Comparison of ENCODE assay signal across 1 cellular context in the genomic region with DNA sequence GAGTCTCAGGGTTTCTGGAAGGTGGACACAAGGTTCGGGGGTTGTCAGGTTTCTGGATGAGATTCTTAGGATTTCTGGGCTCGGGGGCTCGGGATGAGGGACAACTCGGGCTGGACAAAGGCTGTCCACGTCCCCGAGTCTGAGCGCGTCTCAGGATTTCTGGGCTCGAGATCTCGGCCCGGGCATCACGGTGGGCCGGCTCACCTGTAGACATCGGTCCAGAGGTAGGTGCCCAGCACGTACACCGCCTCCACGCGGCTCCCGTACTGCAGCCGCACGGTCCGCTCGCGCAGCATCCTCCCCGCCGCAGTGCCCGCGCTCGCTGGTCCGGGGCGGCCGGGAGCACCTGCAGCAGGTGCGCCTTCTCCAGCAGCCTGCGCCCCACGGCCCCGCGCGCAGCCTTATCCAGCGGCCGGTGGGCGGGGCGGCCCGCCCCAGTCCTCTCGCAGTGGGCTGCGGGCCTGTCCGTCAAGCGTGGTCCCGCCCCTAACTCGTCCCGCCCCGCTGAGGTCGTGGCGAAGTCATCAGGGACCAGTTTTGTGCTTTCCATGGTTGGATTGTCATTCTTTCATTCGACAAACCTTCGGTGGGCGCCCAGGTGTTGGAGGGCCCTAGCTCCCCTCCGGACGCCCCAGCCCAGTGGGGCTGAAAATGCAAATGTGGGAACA.
TF ChIP-seq lines count a peak whose summit lies in the region.

A gene (minus strand): TSS at position 376 of the 668 bp plus-strand sequence. CDS start 80 bp downstream, at position 296.

TF ChIP-seq in H1, 55 proteins besides CTCF, POLR2A, EP300 and RAD21:
- TF ChIP-seq BRCA1 (IDR thresholded peaks at IDR 0.05; ENCODE audit: low read depth, low read length) = no peak
- TF ChIP-seq HDAC2 (IDR thresholded peaks at IDR 0.05; ENCODE audit: borderline replicate concordance in 1 of 2, low read depth in 2 of 2, low read length in 2 of 2) = no peak
- TF ChIP-seq, protein P1, sequence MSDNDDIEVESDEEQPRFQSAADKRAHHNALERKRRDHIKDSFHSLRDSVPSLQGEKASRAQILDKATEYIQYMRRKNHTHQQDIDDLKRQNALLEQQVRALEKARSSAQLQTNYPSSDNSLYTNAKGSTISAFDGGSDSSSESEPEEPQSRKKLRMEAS (IDR thresholded peaks at IDR 0.05) = peak; percentile 34
- TF ChIP-seq MAFK (IDR thresholded peaks at IDR 0.05; ENCODE audit: low read depth, low read length) = no peak
- TF ChIP-seq PHF8 (conservative IDR thresholded peaks at IDR 0.05; ENCODE audit: low read depth, low read length) = peak; percentile 42; the same call in 1 of the 2 replicates
- peak; percentile 87 for TF ChIP-seq KDM4A (IDR thresholded peaks at IDR 0.05; ENCODE audit: low read depth, low read length, severe bottlenecking)
- TF ChIP-seq, protein P2, sequence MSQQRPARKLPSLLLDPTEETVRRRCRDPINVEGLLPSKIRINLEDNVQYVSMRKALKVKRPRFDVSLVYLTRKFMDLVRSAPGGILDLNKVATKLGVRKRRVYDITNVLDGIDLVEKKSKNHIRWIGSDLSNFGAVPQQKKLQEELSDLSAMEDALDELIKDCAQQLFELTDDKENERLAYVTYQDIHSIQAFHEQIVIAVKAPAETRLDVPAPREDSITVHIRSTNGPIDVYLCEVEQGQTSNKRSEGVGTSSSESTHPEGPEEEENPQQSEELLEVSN (IDR thresholded peaks at IDR 0.05) = no peak
- peak; percentile 45; the same call in 1 of the 2 replicates for TF ChIP-seq SP2 (IDR thresholded peaks at IDR 0.05; ENCODE audit: low read length)
- 0 out of 2 replicates have a peak, but pooled peaks have one; percentile 53 for TF ChIP-seq SP4 (IDR thresholded peaks at IDR 0.05; ENCODE audit: low read length)
- TF ChIP-seq CBX5 (IDR thresholded peaks at IDR 0.05; ENCODE audit: low read depth, low read length) = no peak
- TF ChIP-seq TAF1 (IDR thresholded peaks at IDR 0.05; ENCODE audit: low read depth, low read length) = 0 out of 2 replicates have a peak, but pooled peaks have one; percentile 47
- no peak for TF ChIP-seq POLR2AphosphoS5 (IDR thresholded peaks at IDR 0.05; ENCODE audit: low read depth, low read length)
- TF ChIP-seq RBBP5 (IDR thresholded peaks at IDR 0.05; ENCODE audit: borderline replicate concordance, low read depth, low read length) = peak; percentile 51; the same call in 1 of the 2 replicates
- TF ChIP-seq EZH2 (IDR thresholded peaks at IDR 0.05; ENCODE audit: low read depth, low read length, severe bottlenecking) = peak; percentile 21
- no peak for TF ChIP-seq FOSL1 (IDR thresholded peaks at IDR 0.05; ENCODE audit: insufficient read depth, low read depth, low read length)
- TF ChIP-seq TBP (IDR thresholded peaks at IDR 0.05; ENCODE audit: low read depth, low read length) = peak; percentile 57; the same call in 1 of the 2 replicates
- TF ChIP-seq TEAD4 (IDR thresholded peaks at IDR 0.05; ENCODE audit: low read depth, low read length) = no peak
- peak; percentile 34 for TF ChIP-seq ASH2L (IDR thresholded peaks at IDR 0.05; ENCODE audit: low read length)
- peak; percentile 82 for TF ChIP-seq SP1 (IDR thresholded peaks at IDR 0.05; ENCODE audit: low read depth, low read length)
- no peak for TF ChIP-seq TAF7 (optimal IDR thresholded peaks at IDR 0.05; ENCODE audit: borderline replicate concordance, low read depth, low read length)
- peak; percentile 3; the same call in 1 of the 2 replicates for TF ChIP-seq SUZ12 (IDR thresholded peaks at IDR 0.05; ENCODE audit: low read length)
- TF ChIP-seq CHD2 (IDR thresholded peaks at IDR 0.05; ENCODE audit: low read length) = peak; percentile 46; the same call in 1 of the 2 replicates
